8 cellular contexts compared by ENCODE assay signal in genomic region chr1:98045211-98046030, GRCh38.
DNase-seq lines count a peak whose midpoint lies in the region; ATAC-seq lines count a peak whose summit lies in the region.

No MANE protein-coding gene starts in this region.

- peaks cover 36% of the 10 kb centered on the region for H3K4me1 Mint-ChIP-seq in activated naive CD4-positive, alpha-beta T cell treated with anti-CD3 and anti-CD28 coated beads, Interleukin-2, amount 10 ng/mL, durations not matched to agents 7 days and 5 days
- peaks cover 22% of the 10 kb centered on the region for H3K4me1 Mint-ChIP-seq in stimulated activated memory B cell treated with anti-CD40 and anti-IgM and Interleukin-4, amounts not matched to agents 10 μg/mL and 1 μg/mL and 100 μg/mL, for 72 hours

- H3K27me3 Mint-ChIP-seq in activated naive CD4-positive, alpha-beta T cell treated with anti-CD3 and anti-CD28 coated beads, Interleukin-2, amount 10 ng/mL, durations not matched to agents 7 days and 5 days = peaks cover 76% of the 10 kb centered on the region
- H3K27me3 Mint-ChIP-seq in stimulated activated memory B cell treated with anti-CD40 and anti-IgM and Interleukin-4, amounts not matched to agents 10 μg/mL and 1 μg/mL and 100 μg/mL, for 72 hours = peaks cover 66% of the 10 kb centered on the region

- H3K4me3 Mint-ChIP-seq in activated naive CD4-positive, alpha-beta T cell treated with anti-CD3 and anti-CD28 coated beads, Interleukin-2, amount 10 ng/mL, durations not matched to agents 7 days and 5 days = peak overlapping the region; percentile 77
- H3K4me3 Mint-ChIP-seq in stimulated activated memory B cell treated with anti-CD40 and anti-IgM and Interleukin-4, amounts not matched to agents 10 μg/mL and 1 μg/mL and 100 μg/mL, for 72 hours = peak overlapping the region; percentile 54

- ATAC-seq in stimulated activated memory B cell treated with anti-CD40 and anti-IgM and Interleukin-4, amounts not matched to agents 10 μg/mL and 1 μg/mL and 100 μg/mL, for 72 hours = no peak

- no peaks in the 10 kb centered on the region for H3K9me3 Mint-ChIP-seq in activated naive CD4-positive, alpha-beta T cell treated with anti-CD3 and anti-CD28 coated beads, Interleukin-2, amount 10 ng/mL, durations not matched to agents 7 days and 5 days
- H3K9me3 Mint-ChIP-seq in stimulated activated memory B cell treated with anti-CD40 and anti-IgM and Interleukin-4, amounts not matched to agents 10 μg/mL and 1 μg/mL and 100 μg/mL, for 72 hours = no peaks in the 10 kb centered on the region

- H3K9ac ChIP-seq in adipocyte (ENCODE audit: low read length) (peak overlapping the region; percentile 73), iPS-15b (ENCODE audit: low read depth, low read length) (no peak overlapping the region)

- peaks cover 25% of the 10 kb centered on the region for H3K4me1 ChIP-seq in adipocyte (ENCODE audit: control insufficient read depth, insufficient read depth, low read length)
- H3K4me1 ChIP-seq in iPS-15b (ENCODE audit: control insufficient read depth, insufficient read depth, low read length) = peaks cover 11% of the 10 kb centered on the region

- no peak overlapping the region for H3K27ac Mint-ChIP-seq in activated naive CD4-positive, alpha-beta T cell treated with anti-CD3 and anti-CD28 coated beads, Interleukin-2, amount 10 ng/mL, durations not matched to agents 7 days and 5 days
- no peak overlapping the region for H3K27ac Mint-ChIP-seq in stimulated activated memory B cell treated with anti-CD40 and anti-IgM and Interleukin-4, amounts not matched to agents 10 μg/mL and 1 μg/mL and 100 μg/mL, for 72 hours

- DNase-seq in activated naive CD4-positive, alpha-beta T cell treated with anti-CD3 and anti-CD28 coated beads, Interleukin-2, amount 10 ng/mL, durations not matched to agents 7 days and 5 days = peak; percentile 31
- no peak for DNase-seq in activated naive CD4-positive, alpha-beta T cell treated with Interleukin-2 at 50 U/mL for 16 hours
- DNase-seq in adipocyte (ENCODE audit: low read depth) (peak; percentile 75), GM19240 (ENCODE audit: insufficient read length, low spot score) (no peak), DMS114 treated with DMSO at 0.1 percent for 48 hours (lab: John Stamatoyannopoulos, UW; ENCODE audit: unreplicated experiment) (no peak), NCI-H2029 (lab: John Stamatoyannopoulos, UW) (no peak)

- no peaks in the 10 kb centered on the region for H3K9me3 ChIP-seq in adipocyte (ENCODE audit: control insufficient read depth, low read length)
- H3K9me3 ChIP-seq in iPS-15b (ENCODE audit: control insufficient read depth, insufficient read depth, low read length) = no peaks in the 10 kb centered on the region

- H3K36me3 ChIP-seq in adipocyte (ENCODE audit: control insufficient read depth, insufficient read depth, low read length, severe bottlenecking) (no peaks in the 10 kb centered on the region), iPS-15b (ENCODE audit: control insufficient read depth, insufficient read depth, low read length) (no peaks in the 10 kb centered on the region)

- CTCF ChIA-PET in activated naive CD4-positive, alpha-beta T cell treated with anti-CD3 and anti-CD28 coated beads, Interleukin-2, amount 10 ng/mL, durations not matched to agents 7 days and 5 days (lab: Charles Lee) = interaction anchor here (1.4 kb wide), 1 partner anchor 376 kb away, joined by 3 read pairs; no protein-coding TSS in a partner anchor

- H3K4me3 ChIP-seq in adipocyte (ENCODE audit: low read length) (peak overlapping the region; percentile 89), iPS-15b (ENCODE audit: low read depth, low read length) (peak overlapping the region; percentile 66)

- H3K27me3 ChIP-seq in adipocyte (replicated peaks; ENCODE audit: control insufficient read depth, insufficient read depth, low read length) (peaks cover 19% of the 10 kb centered on the region), iPS-15b (ENCODE audit: control insufficient read depth, insufficient read depth, low read length) (peaks cover 84% of the 10 kb centered on the region)

- no peaks in the 10 kb centered on the region for H3K36me3 Mint-ChIP-seq in activated naive CD4-positive, alpha-beta T cell treated with anti-CD3 and anti-CD28 coated beads, Interleukin-2, amount 10 ng/mL, durations not matched to agents 7 days and 5 days
- no peaks in the 10 kb centered on the region for H3K36me3 Mint-ChIP-seq in stimulated activated memory B cell treated with anti-CD40 and anti-IgM and Interleukin-4, amounts not matched to agents 10 μg/mL and 1 μg/mL and 100 μg/mL, for 72 hours

Comparison
In these comparisons a context has a peak if more than half of its experiments do, and no peak if none do; other contexts are left out.
1. DNase-seq: peak in activated naive CD4-positive, alpha-beta T cell treated with anti-CD3 and anti-CD28 coated beads, Interleukin-2, amount 10 ng/mL, durations not matched to agents 7 days and 5 days (single experiment) and adipocyte (single experiment); none in activated naive CD4-positive, alpha-beta T cell treated with Interleukin-2 at 50 U/mL for 16 hours (single experiment), GM19240 (single experiment), DMS114 treated with DMSO at 0.1 percent for 48 hours (single experiment) and NCI-H2029 (single experiment).